15 cellular contexts compared by ENCODE assay signal in genomic region chr2:224802407-224802806, GRCh38.
A peak's percentile ranks its signal among the peaks of the same experiment; 100 is the strongest.
DNase-seq lines count a peak whose midpoint lies in the region; ATAC-seq, FAIRE-seq and TF ChIP-seq lines count a peak whose summit lies in the region.
"Had no signal": no experiment of that assay in that cellular context is flagged by ENCODE, and none has a peak within 500 bp of the region (broad histone marks: within the 10 kb centered on the region; RNA-seq: fewer than 3 reads in every experiment).

No MANE protein-coding gene starts in this region.

- no peaks in the 10 kb centered on the region for H3K9me3 Mint-ChIP-seq in T-cell

- TF ChIP-seq CTCF in right atrium auricular region (IDR thresholded peaks at IDR 0.05) (no peak), fibroblast of the aortic adventitia (IDR thresholded peaks at IDR 0.05; ENCODE audit: insufficient read depth, low read length) (no peak), thoracic aorta (IDR thresholded peaks at IDR 0.05) (no peak), kidney (IDR thresholded peaks at IDR 0.05; ENCODE audit: borderline replicate concordance, extremely low read depth, insufficient read depth) (no peak)

- intact Hi-C loops in Right ventricle myocardium inferior (cut with DNase I), result no loop called here
- intact Hi-C loops in kidney (cut with DNase I), result no loop called here

- H3K4me1 ChIP-seq in right atrium auricular region (no peaks in the 10 kb centered on the region), thoracic aorta (ENCODE audit: control insufficient read depth in 1 of 2, low read depth in 2 of 2) (no peaks in the 10 kb centered on the region), kidney (ENCODE audit: control insufficient read depth in 1 of 2, insufficient read depth in 1 of 2, low read depth in 1 of 2, low read length in 2 of 2) (no peaks in the 10 kb centered on the region)

- H3K27ac Mint-ChIP-seq in T-cell, result peak overlapping the region; percentile 22 to 31
- H3K27ac Mint-ChIP-seq: brain had no signal

- H3K9ac ChIP-seq in kidney (ENCODE audit: low read length in 2 of 2), result no peak overlapping the region

- H3K27me3 ChIP-seq in right atrium auricular region, result no peaks in the 10 kb centered on the region
- H3K27me3 ChIP-seq in thoracic aorta (replicated peaks; ENCODE audit: insufficient read depth), result no peaks in the 10 kb centered on the region

- FAIRE-seq in kidney (lab: Jason Lieb, UNC), result no peak

- H3K9me3 ChIP-seq in right atrium auricular region (no peaks in the 10 kb centered on the region), thoracic aorta (no peaks in the 10 kb centered on the region), kidney (ENCODE audit: control insufficient read depth in 1 of 2, low read length in 2 of 2) (no peaks in the 10 kb centered on the region)

- ATAC-seq in Right ventricle myocardium inferior (peak; percentile 42), T-cell (replicated peaks in 1 of 4) (no peak), thoracic aorta (ENCODE audit: insufficient number of reproducible peaks, low FRiP score, low read depth) (peak; percentile 45), HG02610 (IDR thresholded peaks at IDR 0.05; ENCODE audit: unreplicated experiment) (no peak)

- POLR2A ChIA-PET in T-cell (lab: Charles Lee), result no interaction called here

- H3K4me3 ChIP-seq in right atrium auricular region (no peak overlapping the region), fibroblast of the aortic adventitia (ENCODE audit: low read depth, low read length) (no peak overlapping the region), thoracic aorta (no peak overlapping the region), kidney (ENCODE audit: low read length in 2 of 2) (no peak overlapping the region)

- CTCF ChIA-PET in T-cell (lab: Charles Lee), result no interaction called here

- H3K27ac ChIP-seq in right atrium auricular region (no peak overlapping the region), thoracic aorta (no peak overlapping the region), kidney (ENCODE audit: low read depth in 2 of 2, low read length in 2 of 2) (no peak overlapping the region)

- H3K4me1 Mint-ChIP-seq in T-cell, result no peaks in the 10 kb centered on the region

- peaks cover 64% of the 10 kb centered on the region for H3K36me3 Mint-ChIP-seq in T-cell

- no peaks in the 10 kb centered on the region for H3K27me3 Mint-ChIP-seq in T-cell
- H3K27me3 Mint-ChIP-seq: brain had no signal

- H3K4me3 Mint-ChIP-seq in T-cell, result no peak overlapping the region
- H3K4me3 Mint-ChIP-seq: brain had no signal

- H3K36me3 ChIP-seq in right atrium auricular region, result no peaks in the 10 kb centered on the region
- H3K36me3 ChIP-seq in thoracic aorta, result peaks cover 13% of the 10 kb centered on the region
- H3K36me3 ChIP-seq in kidney (ENCODE audit: control insufficient read depth in 1 of 2, insufficient read depth in 2 of 2, low read length in 2 of 2), result no peaks in the 10 kb centered on the region

- DNase-seq in Right ventricle myocardium inferior (ENCODE audit: missing footprints), result no peak
- DNase-seq in right atrium auricular region (ENCODE audit: low spot score), result no peak
- DNase-seq in T-cell, result no peak
- DNase-seq in fibroblast of the aortic adventitia (ENCODE audit: low read depth), result peak; percentile 67
- DNase-seq in thoracic aorta (ENCODE audit: low spot score), result no peak
- DNase-seq in NCI-H524 treated with DMSO at 0.1 percent for 48 hours (lab: John Stamatoyannopoulos, UW), result no peak
- DNase-seq in kidney, result no peak
- DNase-seq: activated CD4-positive, alpha-beta T cell treated with anti-CD3 and anti-CD28 coated beads, Interleukin-2, amount 50 U/mL, for 1 hour; activated effector memory CD4-positive, alpha-beta T cell treated with anti-CD3 and anti-CD28 coated beads, Interleukin-2, amount 50 U/mL, for 16 hours; DMS79 treated with DMSO at 0.1 percent for 48 hours; midbrain; NCI-H1092; NCI-H510A had no signal

Comparison
In these comparisons a context has a peak if more than half of its experiments do, and no peak if none do; other contexts are left out.
1. ATAC-seq: peak in Right ventricle myocardium inferior (single experiment) and thoracic aorta (single experiment); none in T-cell (0 of 4) and HG02610 (single experiment).